1 cellular context compared by ENCODE assay signal in the genomic region with DNA sequence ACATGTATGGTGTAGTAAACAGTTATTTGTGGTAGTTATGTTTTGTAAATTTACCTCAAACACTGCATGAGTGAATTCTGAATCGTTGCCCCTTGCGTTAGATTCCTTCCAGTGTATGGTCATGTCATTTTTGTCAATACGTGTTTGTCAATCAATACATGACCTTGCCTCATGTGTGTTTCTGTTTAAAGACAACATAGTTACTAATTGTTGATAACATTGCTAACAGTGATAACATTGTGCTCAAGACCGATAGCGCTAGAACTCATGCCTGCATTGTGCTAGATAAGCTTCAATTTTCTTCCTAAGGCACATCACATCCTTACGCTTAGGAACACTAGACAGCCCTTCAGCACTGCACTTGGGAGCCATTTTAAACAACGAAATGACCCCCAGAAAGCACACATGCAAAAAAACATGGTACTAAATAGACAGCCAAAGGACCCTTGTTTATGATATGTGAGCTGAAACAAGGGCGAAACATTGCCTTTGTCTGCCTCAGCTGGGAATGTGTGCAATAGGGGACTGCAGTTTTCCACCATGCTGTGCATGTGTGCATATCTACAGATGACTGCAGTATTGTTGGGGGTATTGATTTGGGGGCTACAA.
TF ChIP-seq lines count a peak whose summit lies in the region.

No MANE protein-coding gene starts in this region.

TF ChIP-seq in K562, 482 proteins besides CTCF, POLR2A, EP300 and RAD21 (continued from another document and continues in another):
- TF ChIP-seq MBD2 (IDR thresholded peaks at IDR 0.05; ENCODE audit: borderline replicate concordance, low read depth) (peak; percentile 61; the same call in 1 of the 2 replicates), NCOA6 (IDR thresholded peaks at IDR 0.05) (no peak), MTA1 (IDR thresholded peaks at IDR 0.05; ENCODE audit: borderline replicate concordance) (peak; percentile 81), SAFB2 (IDR thresholded peaks at IDR 0.05; ENCODE audit: borderline replicate concordance, low read depth, low read length, severe bottlenecking) (no peak), MEF2D (tag; conservative IDR thresholded peaks at IDR 0.05; ENCODE audit: low read depth) (peak; percentile 51; the same call in 1 of the 2 replicates), NFIX (CRISPR knock-in tag; IDR thresholded peaks at IDR 0.05; ENCODE audit: low read depth) (no peak), RBM39 (optimal IDR thresholded peaks at IDR 0.05; ENCODE audit: low read depth, low read length) (no peak), KLF16 (IDR thresholded peaks at IDR 0.05) (peak; percentile 95), YY1 (IDR thresholded peaks at IDR 0.05; ENCODE audit: borderline replicate concordance in 1 of 3, control insufficient read depth in 1 of 3, extremely low read depth in 1 of 3, insufficient read depth in 3 of 3, insufficient read length in 1 of 3, insufficient replicate concordance in 2 of 3, low read depth in 1 of 3, low read length in 2 of 3) (peak in 2 of 3 experiments; percentile 47 to 91), TGIF2 (CRISPR knock-in tag; IDR thresholded peaks at IDR 0.05) (no peak), RHOXF2B (CRISPR knock-in tag; conservative IDR thresholded peaks at IDR 0.05) (no peak), ZC3H4 (CRISPR knock-in tag; IDR thresholded peaks at IDR 0.05; ENCODE audit: borderline replicate concordance) (no peak), ZNF133 (CRISPR knock-in tag; IDR thresholded peaks at IDR 0.05) (no peak), KDM5B (IDR thresholded peaks at IDR 0.05; ENCODE audit: insufficient replicate concordance, low read depth, low read length) (no peak), SREBF2 (CRISPR knock-in tag; IDR thresholded peaks at IDR 0.05) (no peak), RBBP5 (IDR thresholded peaks at IDR 0.05; ENCODE audit: borderline replicate concordance, insufficient read depth, low read length, poor library complexity, severe bottlenecking) (peak; percentile 61), DMBX1 (CRISPR knock-in tag; IDR thresholded peaks at IDR 0.05; ENCODE audit: borderline replicate concordance) (peak; percentile 80; the same call in 1 of the 2 replicates), ZKSCAN3 (CRISPR knock-in tag; IDR thresholded peaks at IDR 0.05) (no peak), TEAD4 (IDR thresholded peaks at IDR 0.05; ENCODE audit: low read length) (peak; percentile 100), TEAD4 (CRISPR knock-in tag; IDR thresholded peaks at IDR 0.05; ENCODE audit: borderline replicate concordance) (no peak), CREBBP (IDR thresholded peaks at IDR 0.05; ENCODE audit: low read depth, low read length) (no peak), HDAC8 (tag; IDR thresholded peaks at IDR 0.05) (no peak), WHSC1 (IDR thresholded peaks at IDR 0.05; ENCODE audit: low read length) (peak; percentile 30)
- TF ChIP-seq, protein P1, sequence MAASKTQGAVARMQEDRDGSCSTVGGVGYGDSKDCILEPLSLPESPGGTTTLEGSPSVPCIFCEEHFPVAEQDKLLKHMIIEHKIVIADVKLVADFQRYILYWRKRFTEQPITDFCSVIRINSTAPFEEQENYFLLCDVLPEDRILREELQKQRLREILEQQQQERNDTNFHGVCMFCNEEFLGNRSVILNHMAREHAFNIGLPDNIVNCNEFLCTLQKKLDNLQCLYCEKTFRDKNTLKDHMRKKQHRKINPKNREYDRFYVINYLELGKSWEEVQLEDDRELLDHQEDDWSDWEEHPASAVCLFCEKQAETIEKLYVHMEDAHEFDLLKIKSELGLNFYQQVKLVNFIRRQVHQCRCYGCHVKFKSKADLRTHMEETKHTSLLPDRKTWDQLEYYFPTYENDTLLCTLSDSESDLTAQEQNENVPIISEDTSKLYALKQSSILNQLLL (CRISPR knock-in tag; IDR thresholded peaks at IDR 0.05; ENCODE audit: borderline replicate concordance): no peak
- TF ChIP-seq, protein P2, sequence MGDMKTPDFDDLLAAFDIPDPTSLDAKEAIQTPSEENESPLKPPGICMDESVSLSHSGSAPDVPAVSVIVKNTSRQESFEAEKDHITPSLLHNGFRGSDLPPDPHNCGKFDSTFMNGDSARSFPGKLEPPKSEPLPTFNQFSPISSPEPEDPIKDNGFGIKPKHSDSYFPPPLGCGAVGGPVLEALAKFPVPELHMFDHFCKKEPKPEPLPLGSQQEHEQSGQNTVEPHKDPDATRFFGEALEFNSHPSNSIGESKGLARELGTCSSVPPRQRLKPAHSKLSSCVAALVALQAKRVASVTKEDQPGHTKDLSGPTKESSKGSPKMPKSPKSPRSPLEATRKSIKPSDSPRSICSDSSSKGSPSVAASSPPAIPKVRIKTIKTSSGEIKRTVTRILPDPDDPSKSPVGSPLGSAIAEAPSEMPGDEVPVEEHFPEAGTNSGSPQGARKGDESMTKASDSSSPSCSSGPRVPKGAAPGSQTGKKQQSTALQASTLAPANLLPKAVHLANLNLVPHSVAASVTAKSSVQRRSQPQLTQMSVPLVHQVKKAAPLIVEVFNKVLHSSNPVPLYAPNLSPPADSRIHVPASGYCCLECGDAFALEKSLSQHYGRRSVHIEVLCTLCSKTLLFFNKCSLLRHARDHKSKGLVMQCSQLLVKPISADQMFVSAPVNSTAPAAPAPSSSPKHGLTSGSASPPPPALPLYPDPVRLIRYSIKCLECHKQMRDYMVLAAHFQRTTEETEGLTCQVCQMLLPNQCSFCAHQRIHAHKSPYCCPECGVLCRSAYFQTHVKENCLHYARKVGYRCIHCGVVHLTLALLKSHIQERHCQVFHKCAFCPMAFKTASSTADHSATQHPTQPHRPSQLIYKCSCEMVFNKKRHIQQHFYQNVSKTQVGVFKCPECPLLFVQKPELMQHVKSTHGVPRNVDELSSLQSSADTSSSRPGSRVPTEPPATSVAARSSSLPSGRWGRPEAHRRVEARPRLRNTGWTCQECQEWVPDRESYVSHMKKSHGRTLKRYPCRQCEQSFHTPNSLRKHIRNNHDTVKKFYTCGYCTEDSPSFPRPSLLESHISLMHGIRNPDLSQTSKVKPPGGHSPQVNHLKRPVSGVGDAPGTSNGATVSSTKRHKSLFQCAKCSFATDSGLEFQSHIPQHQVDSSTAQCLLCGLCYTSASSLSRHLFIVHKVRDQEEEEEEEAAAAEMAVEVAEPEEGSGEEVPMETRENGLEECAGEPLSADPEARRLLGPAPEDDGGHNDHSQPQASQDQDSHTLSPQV (IDR thresholded peaks at IDR 0.05): peak; percentile 90
- TF ChIP-seq, protein P3, sequence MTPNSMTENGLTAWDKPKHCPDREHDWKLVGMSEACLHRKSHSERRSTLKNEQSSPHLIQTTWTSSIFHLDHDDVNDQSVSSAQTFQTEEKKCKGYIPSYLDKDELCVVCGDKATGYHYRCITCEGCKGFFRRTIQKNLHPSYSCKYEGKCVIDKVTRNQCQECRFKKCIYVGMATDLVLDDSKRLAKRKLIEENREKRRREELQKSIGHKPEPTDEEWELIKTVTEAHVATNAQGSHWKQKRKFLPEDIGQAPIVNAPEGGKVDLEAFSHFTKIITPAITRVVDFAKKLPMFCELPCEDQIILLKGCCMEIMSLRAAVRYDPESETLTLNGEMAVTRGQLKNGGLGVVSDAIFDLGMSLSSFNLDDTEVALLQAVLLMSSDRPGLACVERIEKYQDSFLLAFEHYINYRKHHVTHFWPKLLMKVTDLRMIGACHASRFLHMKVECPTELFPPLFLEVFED (CRISPR knock-in tag; conservative IDR thresholded peaks at IDR 0.05): no peak
- TF ChIP-seq, protein P4, sequence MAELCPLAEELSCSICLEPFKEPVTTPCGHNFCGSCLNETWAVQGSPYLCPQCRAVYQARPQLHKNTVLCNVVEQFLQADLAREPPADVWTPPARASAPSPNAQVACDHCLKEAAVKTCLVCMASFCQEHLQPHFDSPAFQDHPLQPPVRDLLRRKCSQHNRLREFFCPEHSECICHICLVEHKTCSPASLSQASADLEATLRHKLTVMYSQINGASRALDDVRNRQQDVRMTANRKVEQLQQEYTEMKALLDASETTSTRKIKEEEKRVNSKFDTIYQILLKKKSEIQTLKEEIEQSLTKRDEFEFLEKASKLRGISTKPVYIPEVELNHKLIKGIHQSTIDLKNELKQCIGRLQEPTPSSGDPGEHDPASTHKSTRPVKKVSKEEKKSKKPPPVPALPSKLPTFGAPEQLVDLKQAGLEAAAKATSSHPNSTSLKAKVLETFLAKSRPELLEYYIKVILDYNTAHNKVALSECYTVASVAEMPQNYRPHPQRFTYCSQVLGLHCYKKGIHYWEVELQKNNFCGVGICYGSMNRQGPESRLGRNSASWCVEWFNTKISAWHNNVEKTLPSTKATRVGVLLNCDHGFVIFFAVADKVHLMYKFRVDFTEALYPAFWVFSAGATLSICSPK (IDR thresholded peaks at IDR 0.05; ENCODE audit: borderline replicate concordance): no peak
- TF ChIP-seq, protein P5, sequence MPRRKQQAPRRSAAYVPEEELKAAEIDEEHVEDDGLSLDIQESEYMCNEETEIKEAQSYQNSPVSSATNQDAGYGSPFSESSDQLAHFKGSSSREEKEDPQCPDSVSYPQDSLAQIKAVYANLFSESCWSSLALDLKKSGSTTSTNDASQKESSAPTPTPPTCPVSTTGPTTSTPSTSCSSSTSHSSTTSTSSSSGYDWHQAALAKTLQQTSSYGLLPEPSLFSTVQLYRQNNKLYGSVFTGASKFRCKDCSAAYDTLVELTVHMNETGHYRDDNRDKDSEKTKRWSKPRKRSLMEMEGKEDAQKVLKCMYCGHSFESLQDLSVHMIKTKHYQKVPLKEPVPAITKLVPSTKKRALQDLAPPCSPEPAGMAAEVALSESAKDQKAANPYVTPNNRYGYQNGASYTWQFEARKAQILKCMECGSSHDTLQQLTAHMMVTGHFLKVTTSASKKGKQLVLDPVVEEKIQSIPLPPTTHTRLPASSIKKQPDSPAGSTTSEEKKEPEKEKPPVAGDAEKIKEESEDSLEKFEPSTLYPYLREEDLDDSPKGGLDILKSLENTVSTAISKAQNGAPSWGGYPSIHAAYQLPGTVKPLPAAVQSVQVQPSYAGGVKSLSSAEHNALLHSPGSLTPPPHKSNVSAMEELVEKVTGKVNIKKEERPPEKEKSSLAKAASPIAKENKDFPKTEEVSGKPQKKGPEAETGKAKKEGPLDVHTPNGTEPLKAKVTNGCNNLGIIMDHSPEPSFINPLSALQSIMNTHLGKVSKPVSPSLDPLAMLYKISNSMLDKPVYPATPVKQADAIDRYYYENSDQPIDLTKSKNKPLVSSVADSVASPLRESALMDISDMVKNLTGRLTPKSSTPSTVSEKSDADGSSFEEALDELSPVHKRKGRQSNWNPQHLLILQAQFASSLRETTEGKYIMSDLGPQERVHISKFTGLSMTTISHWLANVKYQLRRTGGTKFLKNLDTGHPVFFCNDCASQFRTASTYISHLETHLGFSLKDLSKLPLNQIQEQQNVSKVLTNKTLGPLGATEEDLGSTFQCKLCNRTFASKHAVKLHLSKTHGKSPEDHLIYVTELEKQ (CRISPR knock-in tag; IDR thresholded peaks at IDR 0.05): no peak
- TF ChIP-seq, protein P6, sequence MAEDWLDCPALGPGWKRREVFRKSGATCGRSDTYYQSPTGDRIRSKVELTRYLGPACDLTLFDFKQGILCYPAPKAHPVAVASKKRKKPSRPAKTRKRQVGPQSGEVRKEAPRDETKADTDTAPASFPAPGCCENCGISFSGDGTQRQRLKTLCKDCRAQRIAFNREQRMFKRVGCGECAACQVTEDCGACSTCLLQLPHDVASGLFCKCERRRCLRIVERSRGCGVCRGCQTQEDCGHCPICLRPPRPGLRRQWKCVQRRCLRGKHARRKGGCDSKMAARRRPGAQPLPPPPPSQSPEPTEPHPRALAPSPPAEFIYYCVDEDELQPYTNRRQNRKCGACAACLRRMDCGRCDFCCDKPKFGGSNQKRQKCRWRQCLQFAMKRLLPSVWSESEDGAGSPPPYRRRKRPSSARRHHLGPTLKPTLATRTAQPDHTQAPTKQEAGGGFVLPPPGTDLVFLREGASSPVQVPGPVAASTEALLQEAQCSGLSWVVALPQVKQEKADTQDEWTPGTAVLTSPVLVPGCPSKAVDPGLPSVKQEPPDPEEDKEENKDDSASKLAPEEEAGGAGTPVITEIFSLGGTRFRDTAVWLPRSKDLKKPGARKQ (CRISPR knock-in tag; IDR thresholded peaks at IDR 0.05): peak; percentile 36; the same call in 1 of the 2 replicates
- TF ChIP-seq, protein P7, sequence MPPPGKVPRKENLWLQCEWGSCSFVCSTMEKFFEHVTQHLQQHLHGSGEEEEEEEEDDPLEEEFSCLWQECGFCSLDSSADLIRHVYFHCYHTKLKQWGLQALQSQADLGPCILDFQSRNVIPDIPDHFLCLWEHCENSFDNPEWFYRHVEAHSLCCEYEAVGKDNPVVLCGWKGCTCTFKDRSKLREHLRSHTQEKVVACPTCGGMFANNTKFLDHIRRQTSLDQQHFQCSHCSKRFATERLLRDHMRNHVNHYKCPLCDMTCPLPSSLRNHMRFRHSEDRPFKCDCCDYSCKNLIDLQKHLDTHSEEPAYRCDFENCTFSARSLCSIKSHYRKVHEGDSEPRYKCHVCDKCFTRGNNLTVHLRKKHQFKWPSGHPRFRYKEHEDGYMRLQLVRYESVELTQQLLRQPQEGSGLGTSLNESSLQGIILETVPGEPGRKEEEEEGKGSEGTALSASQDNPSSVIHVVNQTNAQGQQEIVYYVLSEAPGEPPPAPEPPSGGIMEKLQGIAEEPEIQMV (tag; conservative IDR thresholded peaks at IDR 0.05; ENCODE audit: low read depth): no peak
- TF ChIP-seq, protein P8, sequence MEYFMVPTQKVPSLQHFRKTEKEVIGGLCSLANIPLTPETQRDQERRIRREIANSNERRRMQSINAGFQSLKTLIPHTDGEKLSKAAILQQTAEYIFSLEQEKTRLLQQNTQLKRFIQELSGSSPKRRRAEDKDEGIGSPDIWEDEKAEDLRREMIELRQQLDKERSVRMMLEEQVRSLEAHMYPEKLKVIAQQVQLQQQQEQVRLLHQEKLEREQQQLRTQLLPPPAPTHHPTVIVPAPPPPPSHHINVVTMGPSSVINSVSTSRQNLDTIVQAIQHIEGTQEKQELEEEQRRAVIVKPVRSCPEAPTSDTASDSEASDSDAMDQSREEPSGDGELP (CRISPR knock-in tag; IDR thresholded peaks at IDR 0.05; ENCODE audit: borderline replicate concordance): no peak
- TF ChIP-seq, protein P9, sequence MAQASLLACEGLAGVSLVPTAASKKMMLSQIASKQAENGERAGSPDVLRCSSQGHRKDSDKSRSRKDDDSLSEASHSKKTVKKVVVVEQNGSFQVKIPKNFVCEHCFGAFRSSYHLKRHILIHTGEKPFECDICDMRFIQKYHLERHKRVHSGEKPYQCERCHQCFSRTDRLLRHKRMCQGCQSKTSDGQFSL (CRISPR knock-in tag; IDR thresholded peaks at IDR 0.05): no peak
- TF ChIP-seq, protein P9 (tag; IDR thresholded peaks at IDR 0.05): peak in 1 of 2 experiments; percentile 55; a peak in 1 of 4 replicates
- TF ChIP-seq, protein P10, sequence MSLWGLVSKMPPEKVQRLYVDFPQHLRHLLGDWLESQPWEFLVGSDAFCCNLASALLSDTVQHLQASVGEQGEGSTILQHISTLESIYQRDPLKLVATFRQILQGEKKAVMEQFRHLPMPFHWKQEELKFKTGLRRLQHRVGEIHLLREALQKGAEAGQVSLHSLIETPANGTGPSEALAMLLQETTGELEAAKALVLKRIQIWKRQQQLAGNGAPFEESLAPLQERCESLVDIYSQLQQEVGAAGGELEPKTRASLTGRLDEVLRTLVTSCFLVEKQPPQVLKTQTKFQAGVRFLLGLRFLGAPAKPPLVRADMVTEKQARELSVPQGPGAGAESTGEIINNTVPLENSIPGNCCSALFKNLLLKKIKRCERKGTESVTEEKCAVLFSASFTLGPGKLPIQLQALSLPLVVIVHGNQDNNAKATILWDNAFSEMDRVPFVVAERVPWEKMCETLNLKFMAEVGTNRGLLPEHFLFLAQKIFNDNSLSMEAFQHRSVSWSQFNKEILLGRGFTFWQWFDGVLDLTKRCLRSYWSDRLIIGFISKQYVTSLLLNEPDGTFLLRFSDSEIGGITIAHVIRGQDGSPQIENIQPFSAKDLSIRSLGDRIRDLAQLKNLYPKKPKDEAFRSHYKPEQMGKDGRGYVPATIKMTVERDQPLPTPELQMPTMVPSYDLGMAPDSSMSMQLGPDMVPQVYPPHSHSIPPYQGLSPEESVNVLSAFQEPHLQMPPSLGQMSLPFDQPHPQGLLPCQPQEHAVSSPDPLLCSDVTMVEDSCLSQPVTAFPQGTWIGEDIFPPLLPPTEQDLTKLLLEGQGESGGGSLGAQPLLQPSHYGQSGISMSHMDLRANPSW (CRISPR knock-in tag; IDR thresholded peaks at IDR 0.05): 0 out of 2 replicates have a peak, but pooled peaks have one; percentile 50
